Comparison of ENCODE assay signal across 1 cellular context in the genomic region with DNA sequence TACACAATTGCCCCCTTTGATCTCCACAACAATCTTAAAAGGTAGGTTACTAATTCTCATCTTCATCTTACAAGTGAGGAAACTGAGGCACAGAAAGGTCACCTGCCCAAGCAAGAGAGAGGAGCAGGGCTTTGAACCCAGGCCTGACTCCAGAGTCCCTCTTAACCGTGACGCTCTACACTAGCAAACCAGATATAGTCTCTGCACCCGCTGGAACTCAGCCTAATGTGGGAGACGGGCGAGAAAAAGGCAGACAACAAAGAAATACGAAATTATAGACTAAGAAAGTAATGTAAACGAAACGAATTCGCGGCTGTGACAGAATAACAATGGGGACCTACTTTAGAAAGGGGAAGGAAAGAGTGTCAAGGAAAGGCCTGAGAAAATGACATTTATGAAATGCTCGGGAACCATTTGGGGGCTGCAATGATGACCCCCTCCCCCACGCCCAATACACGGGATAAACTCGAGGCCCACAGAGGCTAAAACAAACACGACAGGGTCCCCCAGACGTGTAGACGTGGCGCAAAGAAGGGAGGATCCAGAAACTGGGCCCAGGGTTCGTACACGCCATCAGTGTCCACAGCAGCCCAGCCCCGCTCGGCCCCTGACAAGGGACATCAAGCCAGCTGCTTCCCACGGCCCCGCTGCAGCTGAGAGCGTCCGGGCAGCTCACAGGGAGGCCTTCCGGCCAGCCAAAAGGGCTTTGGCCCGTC.
TF ChIP-seq lines count a peak whose summit lies in the region.

No MANE protein-coding gene starts in this region.

TF ChIP-seq in IMR-90, 13 proteins besides CTCF, POLR2A, EP300 and RAD21:
- TF ChIP-seq CHD1 (IDR thresholded peaks at IDR 0.05; ENCODE audit: low read depth, low read length) (0 out of 2 replicates have a peak, but pooled peaks have one; percentile 6), MAFK (IDR thresholded peaks at IDR 0.05; ENCODE audit: low read depth, low read length) (no peak)
